Comparison of ENCODE assay signal across 13 cellular contexts in genomic region chr3:73623316-73623715, GRCh38. TPM values are rescaled to one million over a fixed set of nuclear protein-coding genes. Genes with fewer than 3 reads are reported as not detected.
DNase-seq lines count a peak whose midpoint lies in the region; ATAC-seq, FAIRE-seq and TF ChIP-seq lines count a peak whose summit lies in the region.
"Had no signal": no experiment of that assay in that cellular context is flagged by ENCODE, and none has a peak within 500 bp of the region (broad histone marks: within the 10 kb centered on the region; RNA-seq: fewer than 3 reads in every experiment).

No MANE protein-coding gene starts in this region.

- H3K36me3 Mint-ChIP-seq in activated naive CD4-positive, alpha-beta T cell treated with anti-CD3 and anti-CD28 coated beads for 36 hours (ENCODE audit: low read depth), result no peaks in the 10 kb centered on the region
- H3K36me3 Mint-ChIP-seq: CD4-positive, CD25-positive, alpha-beta regulatory T cell; naive B cell had no signal

- peaks cover 32% of the 10 kb centered on the region for H3K4me1 ChIP-seq in BLaER1
- H3K4me1 ChIP-seq in ascending aorta, result peaks cover 3 to 27% of the 10 kb centered on the region in 2 donors
- peaks cover 5% of the 10 kb centered on the region for H3K4me1 ChIP-seq in prostate gland (replicated peaks)

- H3K27ac Mint-ChIP-seq in activated naive CD4-positive, alpha-beta T cell treated with anti-CD3 and anti-CD28 coated beads for 36 hours, result no peak overlapping the region
- H3K27ac Mint-ChIP-seq: naive B cell had no signal

- ATAC-seq in left cardiac atrium, result peak; percentile 30 to 51
- ATAC-seq: HCT116 had no signal

- no peak for TF ChIP-seq POLR2A in prostate gland (IDR thresholded peaks at IDR 0.05)

- H3K4me3 Mint-ChIP-seq in activated naive CD4-positive, alpha-beta T cell treated with anti-CD3 and anti-CD28 coated beads for 36 hours, result no peak overlapping the region
- H3K4me3 Mint-ChIP-seq: CD4-positive, CD25-positive, alpha-beta regulatory T cell had no signal

- 8% methylated on average over 3 of the region's 3 CpGs for WGBS in prostate gland

- peak overlapping the region; percentile 59 for H3K4me2 ChIP-seq in BLaER1

- H3K27me3 Mint-ChIP-seq in activated naive CD4-positive, alpha-beta T cell treated with anti-CD3 and anti-CD28 coated beads for 36 hours (ENCODE audit: low read depth), result peaks cover 19% of the 10 kb centered on the region

- no peaks in the 10 kb centered on the region for H3K4me1 Mint-ChIP-seq in activated naive CD4-positive, alpha-beta T cell treated with anti-CD3 and anti-CD28 coated beads for 36 hours (ENCODE audit: low read depth)
- H3K4me1 Mint-ChIP-seq: CD4-positive, CD25-positive, alpha-beta regulatory T cell; naive B cell had no signal

- FAIRE-seq in GM19239 (lab: Jason Lieb, UNC), result no peak

- no peaks in the 10 kb centered on the region for H3K36me3 ChIP-seq in BLaER1
- H3K36me3 ChIP-seq in ascending aorta, result no peaks in the 10 kb centered on the region
- H3K36me3 ChIP-seq in prostate gland, result no peaks in the 10 kb centered on the region

- no peaks in the 10 kb centered on the region for H3K9me3 Mint-ChIP-seq in activated naive CD4-positive, alpha-beta T cell treated with anti-CD3 and anti-CD28 coated beads for 36 hours

- CTCF ChIA-PET in activated naive CD4-positive, alpha-beta T cell treated with anti-CD3 and anti-CD28 coated beads for 36 hours (lab: Charles Lee), result no interaction called here

- no peak for DNase-seq in ascending aorta (ENCODE audit: low spot score in 2 of 2)
- peak; percentile 36 for DNase-seq in left cardiac atrium
- no peak for DNase-seq in prostate gland (ENCODE audit: low spot score)
- DNase-seq in stimulated activated CD4-positive, alpha-beta T cell treated with anti-CD3 and anti-CD28 coated beads, Interleukin-4, amount 100 ng/mL, for 1 hour, result no peak
- DNase-seq in retina, result no peak
- no peak for DNase-seq in activated naive CD4-positive, alpha-beta T cell treated with anti-CD3 and anti-CD28 coated beads for 36 hours
- DNase-seq in GM19239 (ENCODE audit: insufficient read length, low spot score), result no peak
- DNase-seq: CD4-positive, CD25-positive, alpha-beta regulatory T cell; effector CD8-positive, alpha-beta T cell; naive B cell; NCI-H2107 had no signal

- no peaks in the 10 kb centered on the region for H4K20me1 ChIP-seq in BLaER1

- H3K4me3 ChIP-seq in BLaER1 (no peak overlapping the region), ascending aorta (peak overlapping the region; percentile 82 to 91), prostate gland (peak overlapping the region; percentile 78 to 81)

- intact Hi-C loops in ascending aorta (cut with DNase I) (loop anchor here (2.0 to 5.0 kb wide), 5 partner anchors 51 to 204 kb away; no protein-coding TSS in a partner anchor), left cardiac atrium (cut with DNase I) (loop anchor here (5.0 to 10.0 kb wide), 4 partner anchors 109 to 221 kb away; no protein-coding TSS in a partner anchor), prostate gland (cut with DNase I) (loop anchor here (5.0 to 10.0 kb wide), 4 partner anchors 101 to 519 kb away; no protein-coding TSS in a partner anchor)
- intact Hi-C loops in activated naive CD4-positive, alpha-beta T cell treated with anti-CD3 and anti-CD28 coated beads for 36 hours (cut with micrococcal nuclease), result no loop called here

- peaks cover 18% of the 10 kb centered on the region for H3K9me3 ChIP-seq in BLaER1
- H3K9me3 ChIP-seq in ascending aorta, result no peaks in the 10 kb centered on the region
- no peaks in the 10 kb centered on the region for H3K9me3 ChIP-seq in prostate gland

- H3K27me3 ChIP-seq in BLaER1 (no peaks in the 10 kb centered on the region), ascending aorta (no peaks in the 10 kb centered on the region), prostate gland (replicated peaks; ENCODE audit: insufficient read depth) (no peaks in the 10 kb centered on the region)

- H3K27ac ChIP-seq in BLaER1 (no peak overlapping the region), ascending aorta (peak overlapping the region; percentile 87 to 93), prostate gland (peak overlapping the region; percentile 88 to 92)

- TF ChIP-seq CTCF in ascending aorta (IDR thresholded peaks at IDR 0.05) (no peak), prostate gland (IDR thresholded peaks at IDR 0.05) (no peak)

- H3K9ac ChIP-seq in BLaER1, result no peak overlapping the region

RNA-seq across cellular contexts. Expression of gene PDZRN3, which starts 1.4 kb away (rescaled TPM):
- total RNA-seq in ascending aorta (71.9 TPM), left cardiac atrium (10 to 100 TPM; 30.8 to 60.6 TPM), prostate gland (100 to 1,000 TPM in 1 of 2 donors, 10 to 100 TPM in 1; 80.9 to 143 TPM)
- total RNA-seq in activated naive CD4-positive, alpha-beta T cell treated with anti-CD3 and anti-CD28 coated beads for 36 hours, result not detected
- total RNA-seq: CD4-positive, CD25-positive, alpha-beta regulatory T cell had no signal

Comparison
In these comparisons a context has a peak if more than half of its experiments do, and no peak if none do; other contexts are left out.
1. RNA of gene PDZRN3, which starts 1.4 kb away (total RNA-seq): 80.9 to 143 TPM in prostate gland, 71.9 TPM in ascending aorta (single experiment) and 30.8 to 60.6 TPM in left cardiac atrium; not detected in activated naive CD4-positive, alpha-beta T cell treated with anti-CD3 and anti-CD28 coated beads for 36 hours; every median in the first group is over 10 times any median in the second.